ENCODE assay signal across 1 cellular context in genomic region chr9:126589349-126589748, GRCh38.
TF ChIP-seq lines count a peak whose summit lies in the region.

No MANE protein-coding gene starts in this region.

TF ChIP-seq in H1, 55 proteins besides CTCF, POLR2A, EP300 and RAD21:
- TF ChIP-seq SUZ12 (IDR thresholded peaks at IDR 0.05; ENCODE audit: low read length) (no peak), ATF3 (IDR thresholded peaks at IDR 0.05; ENCODE audit: insufficient read depth, low read depth, low read length) (no peak), KDM5A (IDR thresholded peaks at IDR 0.05; ENCODE audit: low read length) (no peak)
